Comparison of ENCODE assay signal across 17 cellular contexts in genomic region chr5:58071566-58071965, GRCh38.
DNase-seq lines count a peak whose midpoint lies in the region; ATAC-seq, FAIRE-seq and TF ChIP-seq lines count a peak whose summit lies in the region.
"Had no signal": no experiment of that assay in that cellular context is flagged by ENCODE, and none has a peak within 500 bp of the region (broad histone marks: within the 10 kb centered on the region; RNA-seq: fewer than 3 reads in every experiment).

No MANE protein-coding gene starts in this region.

- no peak overlapping the region for H3K4me3 Mint-ChIP-seq in astrocyte (ENCODE audit: unreplicated experiment)
- H3K4me3 Mint-ChIP-seq: activated naive CD8-positive, alpha-beta T cell treated with anti-CD3 and anti-CD28 coated beads, Interleukin-2, amount 10 ng/mL, durations not matched to agents 7 days and 5 days; CD4-positive, CD25-positive, alpha-beta regulatory T cell had no signal

- no peak for TF ChIP-seq EP300 in tibial nerve (IDR thresholded peaks at IDR 0.05)

- H3K36me3 Mint-ChIP-seq in astrocyte (ENCODE audit: low read depth, unreplicated experiment), result no peaks in the 10 kb centered on the region
- H3K36me3 Mint-ChIP-seq: activated naive CD8-positive, alpha-beta T cell treated with anti-CD3 and anti-CD28 coated beads, Interleukin-2, amount 10 ng/mL, durations not matched to agents 7 days and 5 days; CD4-positive, CD25-positive, alpha-beta regulatory T cell had no signal

- H3K27ac ChIP-seq in astrocyte (ENCODE audit: low read depth, low read length), result no peak overlapping the region
- H3K27ac ChIP-seq in tibial nerve, result peak overlapping the region in 1 of 4 donors; percentile 47
- no peak overlapping the region for H3K27ac ChIP-seq in kidney (ENCODE audit: low read depth in 2 of 2, low read length in 2 of 2)

- no peak for FAIRE-seq in astrocyte (lab: Jason Lieb, UNC)
- FAIRE-seq in kidney (lab: Jason Lieb, UNC), result no peak
- FAIRE-seq: GM12892 had no signal

- H3K9me3 ChIP-seq in astrocyte (ENCODE audit: insufficient read depth, low read depth, low read length), result no peaks in the 10 kb centered on the region
- no peaks in the 10 kb centered on the region for H3K9me3 ChIP-seq in tibial nerve
- no peaks in the 10 kb centered on the region for H3K9me3 ChIP-seq in kidney (ENCODE audit: control insufficient read depth in 1 of 2, low read length in 2 of 2)
- H3K9me3 ChIP-seq: mucosa of descending colon had no signal

- DNase-seq in NCI-H69 (lab: John Stamatoyannopoulos, UW), result peak; percentile 95
- DNase-seq in astrocyte (ENCODE audit: low read depth), result no peak
- peak; percentile 22 for DNase-seq in iPS-NIHi11 (ENCODE audit: low spot score)
- no peak for DNase-seq in sciatic nerve (ENCODE audit: low spot score)
- DNase-seq in RKO (ENCODE audit: low spot score), result no peak
- no peak for DNase-seq in tibial nerve (ENCODE audit: low spot score in 2 of 2)
- no peak for DNase-seq in kidney
- DNase-seq: activated CD4-positive, CD25-positive, alpha-beta regulatory T cell; activated naive CD8-positive, alpha-beta T cell treated with anti-CD3 and anti-CD28 coated beads, Interleukin-2, amount 10 ng/mL, durations not matched to agents 7 days and 5 days; activated T-cell treated with anti-CD3 and anti-CD28 coated beads for 4 hours; CD4-positive, CD25-positive, alpha-beta regulatory T cell; cortex of kidney; EL; KG1; mucosa of descending colon had no signal

- H3K4me1 ChIP-seq in astrocyte (ENCODE audit: insufficient read depth, low read length), result peaks cover 3% of the 10 kb centered on the region
- H3K4me1 ChIP-seq in tibial nerve, result peaks cover 0 to 23% (median 4%) of the 10 kb centered on the region in 4 donors
- no peaks in the 10 kb centered on the region for H3K4me1 ChIP-seq in kidney (ENCODE audit: control insufficient read depth in 1 of 2, insufficient read depth in 1 of 2, low read depth in 1 of 2, low read length in 2 of 2)

- TF ChIP-seq POLR2A in tibial nerve (IDR thresholded peaks at IDR 0.05), result no peak

- peak; percentile 69 for ATAC-seq in sciatic nerve
- ATAC-seq: mucosa of descending colon, SK-N-SH treated with all-trans-retinoic acid at 6 μM for 48 hours had no signal

- H3K27me3 Mint-ChIP-seq in astrocyte (ENCODE audit: low read depth, unreplicated experiment), result no peaks in the 10 kb centered on the region
- H3K27me3 Mint-ChIP-seq: activated naive CD8-positive, alpha-beta T cell treated with anti-CD3 and anti-CD28 coated beads, Interleukin-2, amount 10 ng/mL, durations not matched to agents 7 days and 5 days; CD4-positive, CD25-positive, alpha-beta regulatory T cell had no signal

- TF ChIP-seq CTCF in astrocyte (IDR thresholded peaks at IDR 0.05; ENCODE audit: insufficient read depth, low read depth, low read length), result no peak
- TF ChIP-seq CTCF in tibial nerve (IDR thresholded peaks at IDR 0.05), result no peak
- TF ChIP-seq CTCF in kidney (IDR thresholded peaks at IDR 0.05; ENCODE audit: borderline replicate concordance, extremely low read depth, insufficient read depth), result no peak

- H3K79me2 ChIP-seq in astrocyte (ENCODE audit: insufficient read depth, low read length), result no peaks in the 10 kb centered on the region

- H4K20me1 ChIP-seq in astrocyte (ENCODE audit: insufficient read depth, low read length), result no peaks in the 10 kb centered on the region

- H3K9me3 Mint-ChIP-seq in astrocyte (ENCODE audit: unreplicated experiment), result no peaks in the 10 kb centered on the region
- H3K9me3 Mint-ChIP-seq: activated naive CD8-positive, alpha-beta T cell treated with anti-CD3 and anti-CD28 coated beads, Interleukin-2, amount 10 ng/mL, durations not matched to agents 7 days and 5 days had no signal

- no peaks in the 10 kb centered on the region for H3K36me3 ChIP-seq in astrocyte (ENCODE audit: insufficient read depth, low read length)
- H3K36me3 ChIP-seq in tibial nerve, result no peaks in the 10 kb centered on the region
- no peaks in the 10 kb centered on the region for H3K36me3 ChIP-seq in kidney (ENCODE audit: control insufficient read depth in 1 of 2, insufficient read depth in 2 of 2, low read length in 2 of 2)

- H3K27ac Mint-ChIP-seq in astrocyte (ENCODE audit: unreplicated experiment), result no peak overlapping the region
- H3K27ac Mint-ChIP-seq: activated naive CD8-positive, alpha-beta T cell treated with anti-CD3 and anti-CD28 coated beads, Interleukin-2, amount 10 ng/mL, durations not matched to agents 7 days and 5 days; CD4-positive, CD25-positive, alpha-beta regulatory T cell had no signal

- 31 to 50% methylated on average over 4 of the region's 4 CpGs for WGBS in tibial nerve, 2 donors

- peak overlapping the region; percentile 13 for H2AFZ ChIP-seq in astrocyte (ENCODE audit: low read depth, low read length)

- no peaks in the 10 kb centered on the region for H3K4me1 Mint-ChIP-seq in astrocyte (ENCODE audit: low read depth, unreplicated experiment)
- H3K4me1 Mint-ChIP-seq: activated naive CD8-positive, alpha-beta T cell treated with anti-CD3 and anti-CD28 coated beads, Interleukin-2, amount 10 ng/mL, durations not matched to agents 7 days and 5 days had no signal

- H3K9ac ChIP-seq in astrocyte (ENCODE audit: low read length) (no peak overlapping the region), kidney (ENCODE audit: low read length in 2 of 2) (no peak overlapping the region)

- H3K4me2 ChIP-seq in astrocyte (ENCODE audit: low read length), result no peak overlapping the region

- intact Hi-C loops in sciatic nerve (cut with DNase I), result no loop called here
- intact Hi-C loops in kidney (cut with DNase I), result no loop called here

- H3K27me3 ChIP-seq in astrocyte (ENCODE audit: insufficient read depth, low read length), result no peaks in the 10 kb centered on the region
- no peaks in the 10 kb centered on the region for H3K27me3 ChIP-seq in tibial nerve

- no peak overlapping the region for H3K4me3 ChIP-seq in astrocyte (ENCODE audit: insufficient read depth, low read depth, low read length)
- H3K4me3 ChIP-seq in tibial nerve, result no peak overlapping the region
- no peak overlapping the region for H3K4me3 ChIP-seq in kidney (ENCODE audit: low read length in 2 of 2)
- H3K4me3 ChIP-seq: mucosa of descending colon had no signal

Comparison
In these comparisons a context has a peak if more than half of its experiments do, and no peak if none do; other contexts are left out.
1. DNase-seq: peak in NCI-H69 (single experiment) and iPS-NIHi11 (single experiment); none in astrocyte (single experiment), sciatic nerve (single experiment), RKO (single experiment), tibial nerve (0 of 2) and kidney (single experiment).